Comparison of ENCODE assay signal across 31 cellular contexts in the genomic region with DNA sequence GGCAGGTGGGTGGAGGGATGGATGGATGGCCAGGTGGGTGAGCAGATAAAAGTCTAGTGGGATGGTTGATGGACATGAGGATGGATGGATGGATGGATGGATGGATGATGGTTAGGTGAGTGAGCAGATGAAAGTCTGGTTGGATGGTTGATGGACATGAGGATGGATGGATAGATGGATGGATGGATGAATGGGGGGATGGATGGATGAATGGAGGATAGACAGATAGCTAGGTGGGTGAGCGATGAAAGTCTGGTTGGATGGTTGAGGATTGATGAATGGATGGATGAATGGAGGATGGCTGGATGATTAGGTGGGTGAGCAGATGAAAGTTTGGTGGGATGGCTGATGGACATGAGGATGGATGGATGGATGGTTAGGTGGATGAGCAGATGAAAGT. TPM values are rescaled to one million over a fixed set of nuclear protein-coding genes. Genes with fewer than 3 reads are reported as not detected.
"Had no signal": no experiment of that assay in that cellular context is flagged by ENCODE, and none has a peak within 500 bp of the region (broad histone marks: within the 10 kb centered on the region; RNA-seq: fewer than 3 reads in every experiment).

No MANE protein-coding gene starts in this region.

- H3K36me3 ChIP-seq: ascending aorta, breast epithelium, cardiac muscle cell, colonic mucosa had no signal

- H3K4me3 ChIP-seq: ascending aorta, breast epithelium, cardiac muscle cell, colonic mucosa had no signal

- H3K4me3 Mint-ChIP-seq: activated CD4-positive, alpha-beta memory T cell treated with anti-CD3 and anti-CD28 coated beads for 36 hours; activated CD8-positive, alpha-beta memory T cell treated with anti-CD3 and anti-CD28 coated beads, Interleukin-2, amount 10 ng/mL, durations not matched to agents 7 days and 5 days; activated CD8-positive, alpha-beta T cell treated with anti-CD3 and anti-CD28 coated beads, Interleukin-2, amount 10 ng/mL, durations not matched to agents 7 days and 5 days; activated naive CD4-positive, alpha-beta T cell treated with anti-CD3 and anti-CD28 coated beads, Interleukin-2, amount 10 ng/mL, durations not matched to agents 7 days and 5 days; activated naive CD8-positive, alpha-beta T cell treated with anti-CD3 and anti-CD28 coated beads, Interleukin-2, amount 10 ng/mL, durations not matched to agents 7 days and 5 days; activated T-cell treated with anti-CD3 and anti-CD28 coated beads, Interleukin-2, amount 50 U/mL, for 72 hours; WTC11 had no signal

- H3K27me3 ChIP-seq: breast epithelium, colonic mucosa had no signal

- H3K27ac Mint-ChIP-seq: activated CD4-positive, alpha-beta memory T cell treated with anti-CD3 and anti-CD28 coated beads for 36 hours; activated CD8-positive, alpha-beta memory T cell treated with anti-CD3 and anti-CD28 coated beads, Interleukin-2, amount 10 ng/mL, durations not matched to agents 7 days and 5 days; activated CD8-positive, alpha-beta T cell treated with anti-CD3 and anti-CD28 coated beads, Interleukin-2, amount 10 ng/mL, durations not matched to agents 7 days and 5 days; activated naive CD4-positive, alpha-beta T cell treated with anti-CD3 and anti-CD28 coated beads, Interleukin-2, amount 10 ng/mL, durations not matched to agents 7 days and 5 days; activated naive CD4-positive, alpha-beta T cell treated with anti-CD3 and anti-CD28 coated beads, Interleukin-2, amount 50 U/mL, for 72 hours; activated naive CD8-positive, alpha-beta T cell treated with anti-CD3 and anti-CD28 coated beads, Interleukin-2, amount 10 ng/mL, durations not matched to agents 7 days and 5 days; activated T-cell treated with anti-CD3 and anti-CD28 coated beads, Interleukin-2, amount 50 U/mL, for 72 hours; brain; WTC11 had no signal

- H3K4me1 ChIP-seq: ascending aorta, breast epithelium had no signal

- ATAC-seq: activated CD8-positive, alpha-beta memory T cell treated with anti-CD3 and anti-CD28 coated beads, Interleukin-2, amount 10 ng/mL, durations not matched to agents 7 days and 5 days; activated CD8-positive, alpha-beta T cell treated with anti-CD3 and anti-CD28 coated beads, Interleukin-2, amount 10 ng/mL, durations not matched to agents 7 days and 5 days; activated naive CD4-positive, alpha-beta T cell treated with anti-CD3 and anti-CD28 coated beads, Interleukin-2, amount 50 U/mL, for 72 hours; activated T-cell treated with anti-CD3 and anti-CD28 coated beads, Interleukin-2, amount 50 U/mL, for 72 hours; esophagus mucosa; WTC11 had no signal

- H3K36me3 Mint-ChIP-seq: activated CD8-positive, alpha-beta memory T cell treated with anti-CD3 and anti-CD28 coated beads, Interleukin-2, amount 10 ng/mL, durations not matched to agents 7 days and 5 days; activated naive CD8-positive, alpha-beta T cell treated with anti-CD3 and anti-CD28 coated beads, Interleukin-2, amount 10 ng/mL, durations not matched to agents 7 days and 5 days; brain; WTC11 had no signal

- H3K9me3 Mint-ChIP-seq: activated CD4-positive, alpha-beta memory T cell treated with anti-CD3 and anti-CD28 coated beads for 36 hours; activated naive CD4-positive, alpha-beta T cell treated with anti-CD3 and anti-CD28 coated beads, Interleukin-2, amount 10 ng/mL, durations not matched to agents 7 days and 5 days; activated naive CD4-positive, alpha-beta T cell treated with anti-CD3 and anti-CD28 coated beads, Interleukin-2, amount 50 U/mL, for 72 hours; activated T-cell treated with anti-CD3 and anti-CD28 coated beads, Interleukin-2, amount 50 U/mL, for 72 hours; WTC11 had no signal

- H3K27ac ChIP-seq: ascending aorta, breast epithelium, cardiac muscle cell, colonic mucosa, epithelial cell of prostate, VCaP had no signal

- FAIRE-seq: endometrium, endothelial cell of umbilical vein, frontal cortex had no signal

- H3K9me3 ChIP-seq: ascending aorta, breast epithelium, colonic mucosa had no signal

- DNase-seq: activated CD4-positive, alpha-beta memory T cell treated with anti-CD3 and anti-CD28 coated beads for 36 hours; activated CD4-positive, alpha-beta T cell treated with anti-CD3 and anti-CD28 coated beads for 1 hour; activated CD4-positive, alpha-beta T cell treated with anti-CD3 and anti-CD28 coated beads for 4 hours; activated CD8-positive, alpha-beta memory T cell treated with anti-CD3 and anti-CD28 coated beads, Interleukin-2, amount 10 ng/mL, durations not matched to agents 7 days and 5 days; activated CD8-positive, alpha-beta memory T cell treated with anti-CD3 and anti-CD28 coated beads, Interleukin-2, amount 50 U/mL, for 4 hours; activated CD8-positive, alpha-beta T cell treated with anti-CD3 and anti-CD28 coated beads, Interleukin-2, amount 10 ng/mL, durations not matched to agents 7 days and 5 days; activated gamma-delta T cell; activated naive CD4-positive, alpha-beta T cell; activated naive CD4-positive, alpha-beta T cell treated with anti-CD3 and anti-CD28 coated beads, Interleukin-2, amount 10 ng/mL, durations not matched to agents 7 days and 5 days; activated naive CD8-positive, alpha-beta T cell treated with anti-CD3 and anti-CD28 coated beads, Interleukin-2, amount 10 ng/mL, durations not matched to agents 7 days and 5 days; activated T-cell treated with anti-CD3 and anti-CD28 coated beads, Interleukin-2, amount 50 U/mL, for 1 hour; activated T-cell treated with anti-CD3 and anti-CD28 coated beads, Interleukin-2, amount 50 U/mL, for 72 hours; central memory CD4-positive, alpha-beta T cell; cerebellar nuclear complex; colonic mucosa; effector CD8-positive, alpha-beta T cell; foreskin fibroblast; head of caudate nucleus; T-helper 2 cell had no signal

RNA-seq across cellular contexts. Expression of a gene that starts 15.5 kb away (rescaled TPM):
- total RNA-seq: ascending aorta had no signal
